In the genomic region with DNA sequence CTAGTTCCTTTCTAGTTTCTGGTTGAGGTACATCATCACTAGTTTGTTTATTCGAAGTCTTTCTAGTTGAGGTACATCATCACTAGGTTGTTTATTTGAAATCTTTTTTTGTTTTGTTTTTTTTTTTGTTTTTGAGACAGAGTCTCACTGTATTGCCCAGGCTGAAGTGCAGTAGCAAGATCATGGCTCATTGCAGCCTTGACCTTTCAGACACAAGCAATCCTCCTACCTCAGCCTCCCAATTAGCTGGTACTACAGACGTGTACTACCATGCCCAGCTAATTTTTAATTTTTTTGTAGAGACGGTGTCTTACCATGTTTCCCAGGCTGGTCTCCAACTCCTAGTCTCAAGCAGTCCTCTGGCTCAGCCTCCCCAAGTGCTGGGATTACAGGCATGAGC, we compare ENCODE assay signal across 8 cellular contexts.
"Had no signal": no experiment of that assay in that cellular context is flagged by ENCODE, and none has a peak within 500 bp of the region (broad histone marks: within the 10 kb centered on the region; RNA-seq: fewer than 3 reads in every experiment).

No MANE protein-coding gene starts in this region.

- FAIRE-seq: HTR-8/SVneo, K562 had no signal

- H3K9ac ChIP-seq: KMS-11 had no signal

- H3K4me2 ChIP-seq: KMS-11 had no signal

- H3K27me3 Mint-ChIP-seq: IgD-negative memory B cell had no signal

- H3K27ac ChIP-seq: HL-60, KMS-11 had no signal

- H3K4me3 ChIP-seq: K562 had no signal

- ATAC-seq: K562 had no signal

- DNase-seq: IMR-90, KBM-7, KG1 had no signal
